10 cellular contexts compared by ENCODE assay signal in genomic region chr1:8706995-8707396, GRCh38.
A peak's percentile ranks its signal among the peaks of the same experiment; 100 is the strongest.
DNase-seq lines count a peak whose midpoint lies in the region; ATAC-seq and FAIRE-seq lines count a peak whose summit lies in the region.
"Had no signal": no experiment of that assay in that cellular context is flagged by ENCODE, and none has a peak within 500 bp of the region (broad histone marks: within the 10 kb centered on the region; RNA-seq: fewer than 3 reads in every experiment).

No MANE protein-coding gene starts in this region.

- no peak overlapping the region for H3K23ac ChIP-seq in mesenchymal stem cell (ENCODE audit: low read length in 2 of 2)

- H4K8ac ChIP-seq in mesenchymal stem cell (ENCODE audit: low read length), result no peak overlapping the region

- H2BK120ac ChIP-seq in mesenchymal stem cell (ENCODE audit: low read depth, low read length), result no peak overlapping the region

- no peaks in the 10 kb centered on the region for H3K36me3 ChIP-seq in mesenchymal stem cell (ENCODE audit: control insufficient read depth in 1 of 2, insufficient read depth in 2 of 2, low read depth in 1 of 2, low read length in 2 of 2)

- no peak overlapping the region for H3K9ac ChIP-seq in mesenchymal stem cell (ENCODE audit: low read length)

- H4K91ac ChIP-seq in mesenchymal stem cell (ENCODE audit: low read length), result no peak overlapping the region

- peak overlapping the region; percentile 26 to 37 for H3K18ac ChIP-seq in mesenchymal stem cell (ENCODE audit: low read depth in 1 of 2, low read length in 2 of 2)

- no peak overlapping the region for H3K4ac ChIP-seq in mesenchymal stem cell (ENCODE audit: low read depth in 1 of 2, low read length in 2 of 2)

- peaks cover 4% of the 10 kb centered on the region for H3K4me1 ChIP-seq in mesenchymal stem cell (ENCODE audit: control insufficient read depth, insufficient read depth, low read depth, low read length)

- no peak overlapping the region for H2BK15ac ChIP-seq in mesenchymal stem cell (ENCODE audit: low read depth, poor library complexity, severe bottlenecking)

- no peak overlapping the region for H3K4me3 ChIP-seq in mesenchymal stem cell (ENCODE audit: insufficient read depth in 1 of 2, low read depth in 1 of 2, low read length in 2 of 2)

- DNase-seq in DMS 273 treated with DMSO at 0.1 percent for 48 hours (lab: John Stamatoyannopoulos, UW), result peak; percentile 97
- DNase-seq in NCI-H1694 treated with DMSO at 0.1 percent for 48 hours (lab: John Stamatoyannopoulos, UW), result peak; percentile 96
- peak; percentile 82 for DNase-seq in mesenchymal stem cell
- no peak for DNase-seq in midbrain (lab: John Stamatoyannopoulos, UW)
- DNase-seq in CD1c-positive myeloid dendritic cell (ENCODE audit: extremely low spot score), result no peak
- DNase-seq: Calu3, T-helper 1 cell had no signal

- H3K14ac ChIP-seq in mesenchymal stem cell (ENCODE audit: low read length in 2 of 2), result no peak overlapping the region

- H3K27ac ChIP-seq in mesenchymal stem cell (ENCODE audit: low read length, poor library complexity, severe bottlenecking), result no peak overlapping the region

- FAIRE-seq in TTC549 (lab: Jason Lieb, UNC), result peak; percentile 58

- H2AFZ ChIP-seq in mesenchymal stem cell (ENCODE audit: low read depth, low read length), result no peak overlapping the region

- H3K79me1 ChIP-seq in mesenchymal stem cell (replicated peaks; ENCODE audit: low read length, poor library complexity, severe bottlenecking), result peaks cover 16% of the 10 kb centered on the region

- H3K27me3 ChIP-seq in mesenchymal stem cell (ENCODE audit: control insufficient read depth in 1 of 2, insufficient read depth in 1 of 2, low read length in 2 of 2), result no peaks in the 10 kb centered on the region

- H2AK5ac ChIP-seq in mesenchymal stem cell (ENCODE audit: low read length, severe bottlenecking), result no peak overlapping the region

- H3K9me3 ChIP-seq in mesenchymal stem cell (ENCODE audit: control insufficient read depth, low read length), result no peaks in the 10 kb centered on the region

- peak overlapping the region in 1 of 2 experiments; percentile 15 for H2BK12ac ChIP-seq in mesenchymal stem cell (ENCODE audit: low read length in 2 of 2)

- no peak overlapping the region for H2BK5ac ChIP-seq in mesenchymal stem cell (ENCODE audit: low read depth, low read length, poor library complexity, severe bottlenecking)

- H3K4me2 ChIP-seq in mesenchymal stem cell (ENCODE audit: low read length, poor library complexity, severe bottlenecking), result no peak overlapping the region

- WGBS in mesenchymal stem cell, result 5% methylated on average over 3 of the region's 3 CpGs

- ATAC-seq in GM18867 (IDR thresholded peaks at IDR 0.05; ENCODE audit: unreplicated experiment) (no peak), HG03571 (IDR thresholded peaks at IDR 0.05; ENCODE audit: unreplicated experiment) (no peak)

Comparison
In these comparisons a context has a peak if more than half of its experiments do, and no peak if none do; other contexts are left out.
1. DNase-seq: peak in DMS 273 treated with DMSO at 0.1 percent for 48 hours (single experiment), NCI-H1694 treated with DMSO at 0.1 percent for 48 hours (single experiment) and mesenchymal stem cell (single experiment); none in midbrain (single experiment) and CD1c-positive myeloid dendritic cell (single experiment).